Comparison of ENCODE assay signal across 17 cellular contexts in the genomic region with DNA sequence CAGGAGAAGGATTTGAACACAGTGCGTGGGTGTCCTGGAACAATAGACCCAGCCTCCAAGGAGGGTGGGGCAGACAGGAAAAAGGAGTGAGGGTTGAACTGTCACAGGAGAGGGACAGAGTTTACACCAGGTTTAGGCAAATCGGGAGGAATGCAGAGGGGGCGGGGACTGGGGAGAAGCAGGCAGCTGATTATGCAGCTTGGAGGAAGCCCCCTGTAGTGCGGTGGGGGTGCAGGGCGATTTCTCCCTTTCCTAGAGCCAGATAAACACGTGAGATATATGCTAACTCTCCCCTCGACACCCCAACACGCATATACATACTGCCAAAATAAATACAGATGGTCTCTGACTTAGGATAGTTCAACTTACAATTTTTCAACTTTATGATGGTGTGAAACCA.
"Had no signal": no experiment of that assay in that cellular context is flagged by ENCODE, and none has a peak within 500 bp of the region (broad histone marks: within the 10 kb centered on the region; RNA-seq: fewer than 3 reads in every experiment).

No MANE protein-coding gene starts in this region.

- H3K36me3 ChIP-seq: left ventricle myocardium inferior, pancreas had no signal

- DNase-seq: activated CD4-positive, alpha-beta T cell treated with anti-CD3 and anti-CD28 coated beads for 1 hour; activated CD4-positive, alpha-beta T cell treated with anti-CD3 and anti-CD28 coated beads, Interleukin-2, amount 50 U/mL, for 48 hours; activated CD8-positive, alpha-beta memory T cell treated with anti-CD3 and anti-CD28 coated beads, Interleukin-2, amount 10 ng/mL, durations not matched to agents 7 days and 5 days; activated gamma-delta T cell; activated T-cell treated with anti-CD3 and anti-CD28 coated beads, Interleukin-2, amount 50 U/mL, for 24 hours; amygdala; effector memory CD4-positive, alpha-beta T cell; erythroblast; mesenchymal stem cell; pancreas; retina had no signal

- H3K27ac ChIP-seq: hepatocyte, left ventricle myocardium inferior, pancreas had no signal

- H3K4me1 ChIP-seq: left ventricle myocardium inferior, pancreas had no signal

- H3K4me3 ChIP-seq: hepatocyte, left ventricle myocardium inferior, pancreas had no signal

- H3K4me1 Mint-ChIP-seq: activated CD8-positive, alpha-beta memory T cell treated with anti-CD3 and anti-CD28 coated beads, Interleukin-2, amount 10 ng/mL, durations not matched to agents 7 days and 5 days had no signal

- H3K36me3 Mint-ChIP-seq: activated CD8-positive, alpha-beta memory T cell treated with anti-CD3 and anti-CD28 coated beads, Interleukin-2, amount 10 ng/mL, durations not matched to agents 7 days and 5 days; activated naive CD8-positive, alpha-beta T cell; brain had no signal

- H3K4me3 Mint-ChIP-seq: activated CD8-positive, alpha-beta memory T cell treated with anti-CD3 and anti-CD28 coated beads, Interleukin-2, amount 10 ng/mL, durations not matched to agents 7 days and 5 days; activated naive CD8-positive, alpha-beta T cell; activated T-cell treated with anti-CD3 and anti-CD28 coated beads, Interleukin-2, amount 50 U/mL, for 24 hours; neural crest cell had no signal

- H3K9me3 Mint-ChIP-seq: activated T-cell treated with anti-CD3 and anti-CD28 coated beads, Interleukin-2, amount 50 U/mL, for 24 hours; neural crest cell had no signal

- H3K79me2 ChIP-seq: hepatocyte had no signal

- H3K9me3 ChIP-seq: left ventricle myocardium inferior, pancreas had no signal

- H3K27me3 ChIP-seq: hepatocyte, pancreas had no signal

- ATAC-seq: activated CD8-positive, alpha-beta memory T cell treated with anti-CD3 and anti-CD28 coated beads, Interleukin-2, amount 10 ng/mL, durations not matched to agents 7 days and 5 days; pancreas had no signal

- H3K27ac Mint-ChIP-seq: activated CD8-positive, alpha-beta memory T cell treated with anti-CD3 and anti-CD28 coated beads, Interleukin-2, amount 10 ng/mL, durations not matched to agents 7 days and 5 days; activated naive CD8-positive, alpha-beta T cell; activated T-cell treated with anti-CD3 and anti-CD28 coated beads, Interleukin-2, amount 50 U/mL, for 24 hours had no signal

- H3K4me2 ChIP-seq: hepatocyte had no signal

- FAIRE-seq: keratinocyte, pancreas had no signal

- H2AFZ ChIP-seq: hepatocyte had no signal
